Comparison of ENCODE assay signal across 1 cellular context in the genomic region with DNA sequence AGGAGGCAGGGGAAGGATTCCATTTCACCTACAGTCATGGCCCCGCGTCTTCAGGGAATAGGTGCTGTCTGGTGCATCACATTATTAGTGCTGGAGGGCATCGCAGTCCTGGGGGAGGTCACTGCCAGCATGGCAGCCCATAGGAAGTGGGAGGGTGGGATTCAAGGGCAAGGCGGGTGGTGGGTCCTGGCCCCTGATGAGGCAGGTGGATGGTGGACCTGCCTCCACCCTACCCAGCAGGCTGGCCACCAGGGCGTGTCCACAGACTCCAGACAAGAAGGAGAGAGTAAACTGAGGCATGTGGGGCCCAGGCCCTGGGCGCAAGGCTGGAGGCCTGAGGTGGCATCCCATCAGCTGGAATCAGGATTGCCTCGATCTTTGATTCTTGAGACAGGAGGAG.
A peak's percentile ranks its signal among the peaks of the same experiment; 100 is the strongest.
TF ChIP-seq lines count a peak whose summit lies in the region.

No MANE protein-coding gene starts in this region.

TF ChIP-seq in K562, 482 proteins besides CTCF, POLR2A, EP300 and RAD21:
- TF ChIP-seq, protein P1, sequence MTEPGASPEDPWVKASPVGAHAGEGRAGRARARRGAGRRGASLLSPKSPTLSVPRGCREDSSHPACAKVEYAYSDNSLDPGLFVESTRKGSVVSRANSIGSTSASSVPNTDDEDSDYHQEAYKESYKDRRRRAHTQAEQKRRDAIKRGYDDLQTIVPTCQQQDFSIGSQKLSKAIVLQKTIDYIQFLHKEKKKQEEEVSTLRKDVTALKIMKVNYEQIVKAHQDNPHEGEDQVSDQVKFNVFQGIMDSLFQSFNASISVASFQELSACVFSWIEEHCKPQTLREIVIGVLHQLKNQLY (CRISPR knock-in tag; conservative IDR thresholded peaks at IDR 0.05): 0 out of 4 replicates have a peak, but pooled peaks of 1 of the 2 experiments have one; percentile 65
- TF ChIP-seq BHLHE40 (IDR thresholded peaks at IDR 0.05; ENCODE audit: low read length) (no peak), ZNF57 (CRISPR knock-in tag; IDR thresholded peaks at IDR 0.05) (no peak), KLF1 (tag; IDR thresholded peaks at IDR 0.05) (peak; percentile 55; the same call in 1 of the 2 replicates), SIX5 (IDR thresholded peaks at IDR 0.05; ENCODE audit: borderline replicate concordance in 1 of 2, insufficient read depth in 1 of 2, low read depth in 1 of 2, low read length in 2 of 2) (peak in 1 of 2 experiments; percentile 8; a peak in 1 of 4 replicates)
- TF ChIP-seq, protein P2, sequence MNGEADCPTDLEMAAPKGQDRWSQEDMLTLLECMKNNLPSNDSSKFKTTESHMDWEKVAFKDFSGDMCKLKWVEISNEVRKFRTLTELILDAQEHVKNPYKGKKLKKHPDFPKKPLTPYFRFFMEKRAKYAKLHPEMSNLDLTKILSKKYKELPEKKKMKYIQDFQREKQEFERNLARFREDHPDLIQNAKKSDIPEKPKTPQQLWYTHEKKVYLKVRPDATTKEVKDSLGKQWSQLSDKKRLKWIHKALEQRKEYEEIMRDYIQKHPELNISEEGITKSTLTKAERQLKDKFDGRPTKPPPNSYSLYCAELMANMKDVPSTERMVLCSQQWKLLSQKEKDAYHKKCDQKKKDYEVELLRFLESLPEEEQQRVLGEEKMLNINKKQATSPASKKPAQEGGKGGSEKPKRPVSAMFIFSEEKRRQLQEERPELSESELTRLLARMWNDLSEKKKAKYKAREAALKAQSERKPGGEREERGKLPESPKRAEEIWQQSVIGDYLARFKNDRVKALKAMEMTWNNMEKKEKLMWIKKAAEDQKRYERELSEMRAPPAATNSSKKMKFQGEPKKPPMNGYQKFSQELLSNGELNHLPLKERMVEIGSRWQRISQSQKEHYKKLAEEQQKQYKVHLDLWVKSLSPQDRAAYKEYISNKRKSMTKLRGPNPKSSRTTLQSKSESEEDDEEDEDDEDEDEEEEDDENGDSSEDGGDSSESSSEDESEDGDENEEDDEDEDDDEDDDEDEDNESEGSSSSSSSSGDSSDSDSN (IDR thresholded peaks at IDR 0.05; ENCODE audit: borderline replicate concordance in 1 of 2, low read depth in 2 of 2, low read length in 2 of 2): 0 out of 4 replicates have a peak, but pooled peaks of 1 of the 2 experiments have one; percentile 6
- TF ChIP-seq, protein P3, sequence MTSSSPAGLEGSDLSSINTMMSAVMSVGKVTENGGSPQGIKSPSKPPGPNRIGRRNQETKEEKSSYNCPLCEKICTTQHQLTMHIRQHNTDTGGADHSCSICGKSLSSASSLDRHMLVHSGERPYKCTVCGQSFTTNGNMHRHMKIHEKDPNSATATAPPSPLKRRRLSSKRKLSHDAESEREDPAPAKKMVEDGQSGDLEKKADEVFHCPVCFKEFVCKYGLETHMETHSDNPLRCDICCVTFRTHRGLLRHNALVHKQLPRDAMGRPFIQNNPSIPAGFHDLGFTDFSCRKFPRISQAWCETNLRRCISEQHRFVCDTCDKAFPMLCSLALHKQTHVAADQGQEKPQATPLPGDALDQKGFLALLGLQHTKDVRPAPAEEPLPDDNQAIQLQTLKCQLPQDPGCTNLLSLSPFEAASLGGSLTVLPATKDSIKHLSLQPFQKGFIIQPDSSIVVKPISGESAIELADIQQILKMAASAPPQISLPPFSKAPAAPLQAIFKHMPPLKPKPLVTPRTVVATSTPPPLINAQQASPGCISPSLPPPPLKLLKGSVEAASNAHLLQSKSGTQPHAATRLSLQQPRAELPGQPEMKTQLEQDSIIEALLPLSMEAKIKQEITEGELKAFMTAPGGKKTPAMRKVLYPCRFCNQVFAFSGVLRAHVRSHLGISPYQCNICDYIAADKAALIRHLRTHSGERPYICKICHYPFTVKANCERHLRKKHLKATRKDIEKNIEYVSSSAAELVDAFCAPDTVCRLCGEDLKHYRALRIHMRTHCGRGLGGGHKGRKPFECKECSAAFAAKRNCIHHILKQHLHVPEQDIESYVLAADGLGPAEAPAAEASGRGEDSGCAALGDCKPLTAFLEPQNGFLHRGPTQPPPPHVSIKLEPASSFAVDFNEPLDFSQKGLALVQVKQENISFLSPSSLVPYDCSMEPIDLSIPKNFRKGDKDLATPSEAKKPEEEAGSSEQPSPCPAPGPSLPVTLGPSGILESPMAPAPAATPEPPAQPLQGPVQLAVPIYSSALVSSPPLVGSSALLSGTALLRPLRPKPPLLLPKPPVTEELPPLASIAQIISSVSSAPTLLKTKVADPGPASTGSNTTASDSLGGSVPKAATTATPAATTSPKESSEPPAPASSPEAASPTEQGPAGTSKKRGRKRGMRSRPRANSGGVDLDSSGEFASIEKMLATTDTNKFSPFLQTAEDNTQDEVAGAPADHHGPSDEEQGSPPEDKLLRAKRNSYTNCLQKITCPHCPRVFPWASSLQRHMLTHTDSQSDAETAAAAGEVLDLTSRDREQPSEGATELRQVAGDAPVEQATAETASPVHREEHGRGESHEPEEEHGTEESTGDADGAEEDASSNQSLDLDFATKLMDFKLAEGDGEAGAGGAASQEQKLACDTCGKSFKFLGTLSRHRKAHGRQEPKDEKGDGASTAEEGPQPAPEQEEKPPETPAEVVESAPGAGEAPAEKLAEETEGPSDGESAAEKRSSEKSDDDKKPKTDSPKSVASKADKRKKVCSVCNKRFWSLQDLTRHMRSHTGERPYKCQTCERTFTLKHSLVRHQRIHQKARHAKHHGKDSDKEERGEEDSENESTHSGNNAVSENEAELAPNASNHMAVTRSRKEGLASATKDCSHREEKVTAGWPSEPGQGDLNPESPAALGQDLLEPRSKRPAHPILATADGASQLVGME (CRISPR knock-in tag; IDR thresholded peaks at IDR 0.05): 0 out of 2 replicates have a peak, but pooled peaks have one; percentile 60
